In the genomic region with DNA sequence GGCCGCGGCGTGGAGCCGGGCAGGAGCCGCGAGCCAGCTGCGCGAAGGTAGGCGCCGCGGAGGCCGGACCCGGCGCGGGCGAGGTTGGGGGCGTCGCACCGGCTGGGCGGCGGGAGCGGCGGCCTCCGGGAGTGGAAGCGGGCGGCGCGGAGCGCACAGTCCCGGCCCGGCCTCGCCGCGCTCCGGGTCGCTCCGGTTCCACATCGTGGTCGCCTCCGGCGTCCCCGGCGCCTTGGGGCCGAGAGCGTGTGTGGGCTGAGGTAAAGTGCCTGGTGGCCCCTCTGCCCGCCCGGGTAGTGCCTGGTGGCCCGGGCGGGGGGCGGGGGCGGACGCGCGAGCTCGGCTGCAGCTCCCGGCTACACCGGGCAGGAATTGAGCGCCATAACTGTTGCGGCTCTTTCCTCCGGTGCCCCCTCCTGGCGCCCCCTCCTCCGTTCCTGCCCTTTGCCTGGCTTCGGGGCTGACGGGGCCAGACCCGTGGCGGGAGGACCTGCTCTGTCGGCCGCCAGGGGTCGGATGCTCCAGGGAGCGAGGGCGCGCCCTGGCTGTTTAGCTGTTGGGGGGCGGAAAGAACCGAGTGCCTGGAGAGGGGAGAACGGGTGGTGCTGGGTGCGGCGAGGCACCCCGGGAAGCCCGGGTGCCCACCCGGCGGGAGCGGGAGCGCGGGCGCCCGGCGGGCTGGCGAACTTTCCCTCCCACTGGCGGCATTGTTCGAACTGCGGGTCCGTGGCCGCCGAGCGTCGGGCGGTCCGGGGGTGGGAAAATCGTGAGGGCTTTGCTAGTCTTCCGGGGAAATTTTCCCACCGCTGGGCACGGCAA, we compare ENCODE assay signal across 8 cellular contexts. TPM values are rescaled to one million over a fixed set of nuclear protein-coding genes. Genes with fewer than 3 reads are reported as not detected.
DNase-seq lines count a peak whose midpoint lies in the region; ATAC-seq and TF ChIP-seq lines count a peak whose summit lies in the region.

No MANE protein-coding gene starts in this region.

- peak; percentile 14 to 56 (median 36) for TF ChIP-seq CTCF in esophagus muscularis mucosa (IDR thresholded peaks at IDR 0.05)
- TF ChIP-seq CTCF in vagina (IDR thresholded peaks at IDR 0.05) = peak in 1 of 3 experiments; percentile 28

- H3K27me3 ChIP-seq in esophagus muscularis mucosa (no peaks in the 10 kb centered on the region), vagina (no peaks in the 10 kb centered on the region)

- H3K4me3 ChIP-seq in esophagus muscularis mucosa = peak overlapping the region; percentile 71 to 76 (median 71)
- peak overlapping the region; percentile 53 to 59 for H3K4me3 ChIP-seq in vagina

- TF ChIP-seq POLR2A in esophagus muscularis mucosa (IDR thresholded peaks at IDR 0.05; ENCODE audit: low read depth) (no peak), vagina (IDR thresholded peaks at IDR 0.05) (no peak)

- peaks cover 7 to 11% (median 9%) of the 10 kb centered on the region in 4 donors for H3K4me1 ChIP-seq in esophagus muscularis mucosa
- no peaks in the 10 kb centered on the region for H3K4me1 ChIP-seq in vagina

- H3K27me3 Mint-ChIP-seq in naive B cell = no peaks in the 10 kb centered on the region

- H3K9me3 ChIP-seq in esophagus muscularis mucosa (peaks cover 0 to 8% (median 0%) of the 10 kb centered on the region in 4 donors), vagina (no peaks in the 10 kb centered on the region)

- H3K27ac Mint-ChIP-seq in naive B cell = peak overlapping the region in 3 of 6 donors; percentile 52 to 82 (median 69)

- ATAC-seq in GM19372 (IDR thresholded peaks at IDR 0.05; ENCODE audit: low read depth, unreplicated experiment) (peak; percentile 51), naive B cell (ENCODE audit: low read depth in 2 of 2) (peak; percentile 78 to 79)

- intact Hi-C loops in esophagus muscularis mucosa (cut with DNase I) = loop anchor here (5.0 kb wide), 1 partner anchor 64 kb away; no protein-coding TSS in a partner anchor
- intact Hi-C loops in vagina (cut with DNase I) = no loop called here

- H3K27ac ChIP-seq in esophagus muscularis mucosa (replicated peaks in 1 of 4) = peak overlapping the region; percentile 73 to 84 (median 76)
- peak overlapping the region; percentile 53 for H3K27ac ChIP-seq in vagina

- 46% methylated on average over 37 of the region's 102 CpGs for WGBS in esophagus muscularis mucosa

- no peak for TF ChIP-seq EP300 in esophagus muscularis mucosa (IDR thresholded peaks at IDR 0.05)

- peaks cover 11 to 25% (median 17%) of the 10 kb centered on the region in 3 donors for H3K4me1 Mint-ChIP-seq in naive B cell

- no peaks in the 10 kb centered on the region for H3K36me3 ChIP-seq in esophagus muscularis mucosa
- no peaks in the 10 kb centered on the region for H3K36me3 ChIP-seq in vagina

- peaks cover 0 to 2% (median 0%) of the 10 kb centered on the region in 7 donors for H3K9me3 Mint-ChIP-seq in naive B cell

- DNase-seq in CD1c-positive myeloid dendritic cell (ENCODE audit: extremely low spot score) (peak; percentile 33), NCI-H1105 (lab: John Stamatoyannopoulos, UW) (peak; percentile 3), esophagus muscularis mucosa (ENCODE audit: extremely low spot score) (no peak), naive B cell (peak; percentile 58), vagina (ENCODE audit: extremely low spot score in 2 of 2) (no peak), GF-D8 (lab: John Stamatoyannopoulos, UW) (no peak)
- DNase-seq in activated CD4-positive, alpha-beta T cell treated with anti-CD3 and anti-CD28 coated beads, Interleukin-2, amount 50 U/mL, for 1 hour = peak; percentile 13

- H3K4me3 Mint-ChIP-seq in naive B cell = peak overlapping the region; percentile 80 to 94 (median 89)

- H3K36me3 Mint-ChIP-seq in naive B cell = no peaks in the 10 kb centered on the region

RNA-seq across cellular contexts. Expression of a gene that starts 0.7 kb away (rescaled TPM):
- total RNA-seq in esophagus muscularis mucosa = 1 to 10 TPM; 7.8 to 9.6 (median 8.5) TPM
- 1 to 10 TPM in 4 of 6 donors, under 1 TPM in 1, not detected in 1; 0.71 to 3.9 (median 3.4) TPM for polyA plus RNA-seq in naive B cell (ENCODE audit: low read depth in 6 of 6)
- 5.2 TPM for total RNA-seq in vagina

Comparison
In these comparisons a context has a peak if more than half of its experiments do, and no peak if none do; other contexts are left out.
1. DNase-seq: peak in CD1c-positive myeloid dendritic cell (single experiment), NCI-H1105 (single experiment), activated CD4-positive, alpha-beta T cell treated with anti-CD3 and anti-CD28 coated beads, Interleukin-2, amount 50 U/mL, for 1 hour (single experiment) and naive B cell (single experiment); none in esophagus muscularis mucosa (single experiment), vagina (0 of 2) and GF-D8 (single experiment).